In the genomic region with DNA sequence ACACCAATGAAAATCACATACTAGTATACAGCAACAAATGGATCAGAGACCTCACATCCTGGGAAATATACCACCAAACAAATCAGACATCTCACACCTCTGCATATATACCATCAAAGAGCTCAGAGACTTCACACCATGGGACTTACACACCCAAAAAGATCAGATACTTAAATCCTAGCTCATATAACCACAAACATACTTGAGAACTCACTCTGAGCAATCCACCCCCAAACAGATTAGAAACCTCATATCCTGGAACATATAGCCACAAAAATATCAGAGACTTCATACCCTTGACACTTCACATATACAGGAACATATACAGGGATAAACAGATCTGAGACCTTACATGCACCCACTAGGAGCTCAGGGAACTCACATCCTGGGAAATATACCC, we compare ENCODE assay signal across 13 cellular contexts.
"Had no signal": no experiment of that assay in that cellular context is flagged by ENCODE, and none has a peak within 500 bp of the region (broad histone marks: within the 10 kb centered on the region; RNA-seq: fewer than 3 reads in every experiment).

No MANE protein-coding gene starts in this region.

- H3K4me1 Mint-ChIP-seq: memory B cell, neural crest cell had no signal

- H3K27me3 Mint-ChIP-seq: activated CD4-positive, alpha-beta T cell treated with anti-CD3 and anti-CD28 coated beads, Interleukin-2, amount 10 ng/mL, durations not matched to agents 24 days and 14 days; activated naive CD8-positive, alpha-beta T cell treated with anti-CD3 and anti-CD28 coated beads for 36 hours; memory B cell; stimulated activated naive B cell treated with anti-CD40 and anti-IgM and Interleukin-4, amounts not matched to agents 10 μg/mL and 1 μg/mL and 100 μg/mL, for 72 hours had no signal

- H3K4me3 Mint-ChIP-seq: activated CD4-positive, alpha-beta T cell treated with anti-CD3 and anti-CD28 coated beads, Interleukin-2, amount 10 ng/mL, durations not matched to agents 24 days and 14 days; activated naive CD8-positive, alpha-beta T cell treated with anti-CD3 and anti-CD28 coated beads for 36 hours; memory B cell; neural crest cell; stimulated activated naive B cell treated with anti-CD40 and anti-IgM and Interleukin-4, amounts not matched to agents 10 μg/mL and 1 μg/mL and 100 μg/mL, for 72 hours had no signal

- ATAC-seq: heart right ventricle; left colon; right lobe of liver; stimulated activated naive B cell treated with anti-CD40 and anti-IgM and Interleukin-4, amounts not matched to agents 10 μg/mL and 1 μg/mL and 100 μg/mL, for 72 hours had no signal

- DNase-seq: activated CD4-positive, alpha-beta T cell treated with anti-CD3 and anti-CD28 coated beads, Interleukin-2, amount 10 ng/mL, durations not matched to agents 24 days and 14 days; activated naive CD8-positive, alpha-beta T cell treated with anti-CD3 and anti-CD28 coated beads for 36 hours; cerebellar nuclear complex; heart right ventricle; left colon; occipital lobe; posterior cingulate gyrus; right lobe of liver; stimulated activated CD4-positive, alpha-beta T cell treated with anti-CD3 and anti-CD28 coated beads, Interleukin-1b, Interleukin-23, amount 100 ng/mL, for 48 hours; stimulated activated naive B cell treated with anti-CD40 and anti-IgM and Interleukin-4, amounts not matched to agents 10 μg/mL and 1 μg/mL and 100 μg/mL, for 72 hours; upper lobe of left lung had no signal

- H3K9me3 Mint-ChIP-seq: memory B cell; neural crest cell; stimulated activated naive B cell treated with anti-CD40 and anti-IgM and Interleukin-4, amounts not matched to agents 10 μg/mL and 1 μg/mL and 100 μg/mL, for 72 hours had no signal

- H3K27ac Mint-ChIP-seq: activated naive CD8-positive, alpha-beta T cell treated with anti-CD3 and anti-CD28 coated beads for 36 hours; memory B cell; stimulated activated naive B cell treated with anti-CD40 and anti-IgM and Interleukin-4, amounts not matched to agents 10 μg/mL and 1 μg/mL and 100 μg/mL, for 72 hours had no signal

- H3K36me3 Mint-ChIP-seq: memory B cell had no signal
